In genomic region chr19:45798995-45799517, GRCh38 we compare ENCODE assay signal across 8 cellular contexts. TPM values are rescaled to one million over a fixed set of nuclear protein-coding genes. Genes with fewer than 3 reads are reported as not detected.
A peak's percentile ranks its signal among the peaks of the same experiment; 100 is the strongest.
DNase-seq lines count a peak whose midpoint lies in the region; ATAC-seq, FAIRE-seq and TF ChIP-seq lines count a peak whose summit lies in the region.

No MANE protein-coding gene starts in this region.

- H3K36me3 ChIP-seq in small intestine (ENCODE audit: control insufficient read depth in 2 of 2, insufficient read depth in 2 of 2, low read length in 2 of 2), result no peaks in the 10 kb centered on the region

- FAIRE-seq in small intestine (lab: Jason Lieb, UNC), result no peak

- H3K27ac ChIP-seq in small intestine (ENCODE audit: low read depth in 1 of 2, low read length in 1 of 2), result no peak overlapping the region

- H3K9me3 ChIP-seq in small intestine (ENCODE audit: control insufficient read depth, low read depth), result no peaks in the 10 kb centered on the region

- 4 to 8% (median 6%) methylated on average over 10 of the region's 10 CpGs for WGBS in small intestine, 3 donors

- DNase-seq in ELR (ENCODE audit: low read depth) (peak; percentile 84), LoVo (ENCODE audit: low spot score) (peak; percentile 60), amniotic stem cell (lab: John Stamatoyannopoulos, UW) (peak; percentile 70), hepatic stellate cell (ENCODE audit: low spot score) (peak; percentile 93), small intestine (peak; percentile 54)

- H3K4me3 ChIP-seq in small intestine (ENCODE audit: low read depth in 1 of 2, low read length in 2 of 2), result no peak overlapping the region

- H3K4me1 ChIP-seq in small intestine (ENCODE audit: control insufficient read depth in 2 of 2, insufficient read depth in 1 of 2, low read depth in 1 of 2, low read length in 1 of 2), result no peaks in the 10 kb centered on the region

- ATAC-seq in SK-N-SH treated with all-trans-retinoic acid at 6 μM for 48 hours (peak; percentile 94), GM18520 (IDR thresholded peaks at IDR 0.05; ENCODE audit: unreplicated experiment) (no peak), HG03469 (IDR thresholded peaks at IDR 0.05; ENCODE audit: unreplicated experiment) (no peak)

- H3K27me3 ChIP-seq in small intestine (ENCODE audit: control insufficient read depth in 2 of 2, insufficient read depth in 2 of 2, low read length in 2 of 2), result no peaks in the 10 kb centered on the region

TF ChIP-seq in SK-N-SH treated with all-trans-retinoic acid at 6 μM for 48 hours, 23 proteins besides CTCF, POLR2A, EP300 and RAD21:
- TF ChIP-seq ZNF70 (CRISPR knock-in tag; IDR thresholded peaks at IDR 0.05) (no peak), PATZ1 (CRISPR knock-in tag; IDR thresholded peaks at IDR 0.05; ENCODE audit: borderline replicate concordance) (no peak), TOX (CRISPR knock-in tag; IDR thresholded peaks at IDR 0.05; ENCODE audit: borderline replicate concordance) (no peak), PPARA (CRISPR knock-in tag; IDR thresholded peaks at IDR 0.05; ENCODE audit: borderline replicate concordance) (no peak), ZFP3 (CRISPR knock-in tag; IDR thresholded peaks at IDR 0.05) (no peak), CSRNP3 (CRISPR knock-in tag; IDR thresholded peaks at IDR 0.05) (no peak), OSR1 (CRISPR knock-in tag; IDR thresholded peaks at IDR 0.05) (no peak), ISL1 (CRISPR knock-in tag; IDR thresholded peaks at IDR 0.05) (no peak), ARNTL (CRISPR knock-in tag; IDR thresholded peaks at IDR 0.05; ENCODE audit: borderline replicate concordance, low read depth) (no peak), ZC3H10 (CRISPR knock-in tag; IDR thresholded peaks at IDR 0.05) (no peak), GLIS3 (CRISPR knock-in tag; IDR thresholded peaks at IDR 0.05) (no peak)
- TF ChIP-seq, protein P1, sequence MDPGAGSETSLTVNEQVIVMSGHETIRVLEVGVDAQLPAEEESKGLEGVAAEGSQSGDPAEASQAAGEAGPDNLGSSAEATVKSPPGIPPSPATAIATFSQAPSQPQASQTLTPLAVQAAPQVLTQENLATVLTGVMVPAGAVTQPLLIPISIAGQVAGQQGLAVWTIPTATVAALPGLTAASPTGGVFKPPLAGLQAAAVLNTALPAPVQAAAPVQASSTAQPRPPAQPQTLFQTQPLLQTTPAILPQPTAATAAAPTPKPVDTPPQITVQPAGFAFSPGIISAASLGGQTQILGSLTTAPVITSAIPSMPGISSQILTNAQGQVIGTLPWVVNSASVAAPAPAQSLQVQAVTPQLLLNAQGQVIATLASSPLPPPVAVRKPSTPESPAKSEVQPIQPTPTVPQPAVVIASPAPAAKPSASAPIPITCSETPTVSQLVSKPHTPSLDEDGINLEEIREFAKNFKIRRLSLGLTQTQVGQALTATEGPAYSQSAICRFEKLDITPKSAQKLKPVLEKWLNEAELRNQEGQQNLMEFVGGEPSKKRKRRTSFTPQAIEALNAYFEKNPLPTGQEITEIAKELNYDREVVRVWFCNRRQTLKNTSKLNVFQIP (CRISPR knock-in tag; IDR thresholded peaks at IDR 0.05; ENCODE audit: borderline replicate concordance, low read depth), result no peak

RNA-seq across cellular contexts. Expression of gene DMWD, which starts 6.4 kb away (rescaled TPM):
- polyA plus RNA-seq in small intestine, result 10 to 100 TPM in 1 of 3 donors, 1 to 10 TPM in 2; 4.6 to 20.9 (median 4.9) TPM

RNA-seq across cellular contexts. Expression of gene RSPH6A, which starts 16.1 kb away (rescaled TPM):
- under 1 TPM in 1 of 3 donors, not detected in 2; 0.07 TPM for polyA plus RNA-seq in small intestine

RNA-seq across cellular contexts. Expression of gene DMPK, which starts 16.8 kb away (rescaled TPM):
- polyA plus RNA-seq in small intestine, result 10 to 100 TPM; 12.7 to 42.2 (median 17.0) TPM

RNA-seq across cellular contexts. Expression of gene SIX5, which starts 30.0 kb away (rescaled TPM):
- polyA plus RNA-seq in small intestine, result 10 to 100 TPM in 1 of 3 donors, 1 to 10 TPM in 2; 1.6 to 12.4 (median 3.5) TPM
